ENCODE assay signal across 30 cellular contexts in the genomic region with DNA sequence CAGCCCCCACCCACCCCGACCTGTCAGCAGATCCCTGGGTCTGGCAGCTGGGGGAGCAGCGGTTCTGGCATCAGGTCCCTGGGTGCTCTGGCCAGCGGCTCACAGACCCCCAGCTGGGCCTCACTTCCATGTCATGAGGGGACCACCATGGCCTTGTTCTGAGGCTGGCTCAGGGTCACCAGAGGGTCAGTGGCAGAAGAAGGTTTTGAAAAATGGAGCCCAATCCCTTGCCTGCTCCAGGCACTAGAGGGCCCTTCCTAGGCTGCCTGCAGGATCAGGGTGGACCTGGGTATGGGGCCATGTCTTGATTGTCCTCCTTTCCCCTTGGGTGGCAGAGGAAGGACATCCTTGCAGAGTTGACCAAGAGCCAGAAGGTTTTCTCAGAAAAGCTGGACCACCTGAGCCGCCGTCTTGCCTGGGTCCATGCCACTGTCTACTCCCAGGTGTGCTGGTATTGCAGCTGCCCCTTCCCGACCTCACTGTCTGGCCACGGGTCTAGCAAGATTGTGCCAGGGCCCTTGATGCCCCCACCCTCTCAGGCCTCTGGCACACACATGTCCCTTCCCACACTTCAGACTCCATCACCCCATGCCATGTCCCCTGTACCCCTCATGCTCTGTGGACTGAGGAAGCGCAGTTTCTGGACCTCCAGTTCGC. TPM values are rescaled to one million over a fixed set of nuclear protein-coding genes. Genes with fewer than 3 reads are reported as not detected.
"Had no signal": no experiment of that assay in that cellular context is flagged by ENCODE, and none has a peak within 500 bp of the region (broad histone marks: within the 10 kb centered on the region; RNA-seq: fewer than 3 reads in every experiment).

No MANE protein-coding gene starts in this region.

- FAIRE-seq: endothelial cell of umbilical vein, kidney, pancreas had no signal

- H3K9me3 Mint-ChIP-seq: activated T-cell treated with anti-CD3 and anti-CD28 coated beads, Interleukin-2, amount 50 U/mL, for 72 hours; immature natural killer cell; naive thymus-derived CD8-positive, alpha-beta T cell; stimulated activated naive B cell treated with anti-CD40 and anti-IgM and Interleukin-4, amounts not matched to agents 10 μg/mL and 1 μg/mL and 100 μg/mL, for 72 hours; T-helper 2 cell treated with Interferon-gamma antibody and Interleukin-4, amounts not matched to agents 5 μg/mL and 100 μg/mL, for 36 hours had no signal

- H3K36me3 ChIP-seq: cardiac muscle cell had no signal

- H3K4me2 ChIP-seq: smooth muscle cell had no signal

- H3K4me1 Mint-ChIP-seq: activated CD4-positive, alpha-beta T cell treated with anti-CD3 and anti-CD28 coated beads for 36 hours had no signal

- H3K4me3 ChIP-seq: cardiac muscle cell, gastroesophageal sphincter, lower lobe of right lung, pancreas, psoas muscle, smooth muscle cell, stomach, thyroid gland, upper lobe of left lung, vagina had no signal

- H3K27me3 ChIP-seq: cardiac muscle cell, gastroesophageal sphincter, pancreas, stomach, thyroid gland, upper lobe of left lung, vagina had no signal

- H3K4me3 Mint-ChIP-seq: activated CD4-positive, alpha-beta T cell treated with anti-CD3 and anti-CD28 coated beads for 36 hours; activated naive CD8-positive, alpha-beta T cell; activated T-cell treated with anti-CD3 and anti-CD28 coated beads, Interleukin-2, amount 50 U/mL, for 72 hours; immature natural killer cell; naive thymus-derived CD8-positive, alpha-beta T cell; stimulated activated naive B cell treated with anti-CD40 and anti-IgM and Interleukin-4, amounts not matched to agents 10 μg/mL and 1 μg/mL and 100 μg/mL, for 72 hours; T-helper 2 cell treated with Interferon-gamma antibody and Interleukin-4, amounts not matched to agents 5 μg/mL and 100 μg/mL, for 36 hours had no signal

- H3K27ac Mint-ChIP-seq: activated CD4-positive, alpha-beta T cell treated with anti-CD3 and anti-CD28 coated beads for 36 hours; activated naive CD8-positive, alpha-beta T cell; activated T-cell treated with anti-CD3 and anti-CD28 coated beads, Interleukin-2, amount 50 U/mL, for 72 hours; T-helper 2 cell treated with Interferon-gamma antibody and Interleukin-4, amounts not matched to agents 5 μg/mL and 100 μg/mL, for 36 hours had no signal

- H3K9me3 ChIP-seq: gastroesophageal sphincter, lower lobe of right lung, pancreas, psoas muscle, stomach, thyroid gland, upper lobe of left lung, vagina had no signal

- H3K27me3 Mint-ChIP-seq: activated CD4-positive, alpha-beta T cell treated with anti-CD3 and anti-CD28 coated beads for 36 hours; activated naive CD8-positive, alpha-beta T cell; naive thymus-derived CD8-positive, alpha-beta T cell; stimulated activated naive B cell treated with anti-CD40 and anti-IgM and Interleukin-4, amounts not matched to agents 10 μg/mL and 1 μg/mL and 100 μg/mL, for 72 hours had no signal

- H3K4me1 ChIP-seq: pancreas, psoas muscle, thyroid gland, vagina had no signal

- H3K27ac ChIP-seq: cardiac muscle cell, gastroesophageal sphincter, lower lobe of right lung, pancreas, psoas muscle, stomach, thyroid gland, upper lobe of left lung, vagina had no signal

- ATAC-seq: activated CD4-positive, alpha-beta T cell treated with anti-CD3 and anti-CD28 coated beads for 36 hours; activated T-cell treated with anti-CD3 and anti-CD28 coated beads, Interleukin-2, amount 50 U/mL, for 72 hours; gastroesophageal sphincter; lower lobe of right lung; naive thymus-derived CD8-positive, alpha-beta T cell; pancreas; psoas muscle; stimulated activated naive B cell treated with anti-CD40 and anti-IgM and Interleukin-4, amounts not matched to agents 10 μg/mL and 1 μg/mL and 100 μg/mL, for 72 hours had no signal

- DNase-seq: activated CD4-positive, alpha-beta T cell treated with anti-CD3 and anti-CD28 coated beads for 36 hours; activated CD4-positive, CD25-positive, alpha-beta regulatory T cell; activated effector memory CD4-positive, alpha-beta T cell treated with Interleukin-2 at 50 U/mL for 16 hours; activated naive CD4-positive, alpha-beta T cell treated with Interleukin-2 at 50 U/mL for 16 hours; activated T-cell treated with anti-CD3 and anti-CD28 coated beads for 4 hours; activated T-cell treated with anti-CD3 and anti-CD28 coated beads, Interleukin-2, amount 50 U/mL, for 72 hours; head of caudate nucleus; immature natural killer cell; kidney; lower lobe of right lung; mesenchymal stem cell; stimulated activated CD4-positive, alpha-beta T cell treated with anti-CD3 and anti-CD28 coated beads, Interleukin-1b, Interleukin-23, amount 100 ng/mL, for 48 hours; stimulated activated CD4-positive, alpha-beta T cell treated with anti-CD3 and anti-CD28 coated beads, Interleukin-4, amount 100 ng/mL, for 4 hours; stimulated activated CD8-positive, alpha-beta memory T cell treated with anti-CD3 and anti-CD28 coated beads, Interleukin-4, amount 100 ng/mL, for 48 hours; stimulated activated naive B cell treated with anti-CD40 and anti-IgM and Interleukin-4, amounts not matched to agents 10 μg/mL and 1 μg/mL and 100 μg/mL, for 72 hours; stomach; T-helper 1 cell; thyroid gland; upper lobe of left lung had no signal

RNA-seq across cellular contexts. Expression of gene AMIGO3, which starts 12.9 kb away (rescaled TPM):
- total RNA-seq: endothelial cell of umbilical vein, kidney, lower lobe of right lung, pancreas, vagina had no signal
- polyA plus RNA-seq: fibroblast of lung had no signal
